8 cellular contexts compared by ENCODE assay signal in genomic region chr22:24503137-24503850, GRCh38. TPM values are rescaled to one million over a fixed set of nuclear protein-coding genes. Genes with fewer than 3 reads are reported as not detected.
DNase-seq lines count a peak whose midpoint lies in the region; ATAC-seq and TF ChIP-seq lines count a peak whose summit lies in the region.

No MANE protein-coding gene starts in this region.

- peak; percentile 72 for TF ChIP-seq CTCF in 22Rv1 (IDR thresholded peaks at IDR 0.05)
- TF ChIP-seq CTCF in GM12872 (IDR thresholded peaks at IDR 0.05; ENCODE audit: insufficient read depth, low read depth, low read length) = peak; percentile 78
- TF ChIP-seq CTCF in Loucy (conservative IDR thresholded peaks at IDR 0.05; ENCODE audit: low read length) = peak; percentile 88

- H2AFZ ChIP-seq in Loucy (ENCODE audit: low read length) = no peak overlapping the region

- no peaks in the 10 kb centered on the region for H3F3A ChIP-seq in Loucy (ENCODE audit: low read depth)

- H3K4me2 ChIP-seq in Loucy (ENCODE audit: low read depth, low read length, poor library complexity, severe bottlenecking) = peak overlapping the region; percentile 37

- no peaks in the 10 kb centered on the region for H3K79me2 ChIP-seq in Loucy (ENCODE audit: insufficient read depth, low read length)

- H3K4me3 ChIP-seq in Loucy (ENCODE audit: low read length, poor library complexity, severe bottlenecking) = no peak overlapping the region

- H3K9ac ChIP-seq in Loucy (ENCODE audit: low read depth, low read length, poor library complexity, severe bottlenecking) = peak overlapping the region; percentile 46

- no peaks in the 10 kb centered on the region for H4K20me1 ChIP-seq in Loucy (ENCODE audit: insufficient read depth, low read length, poor library complexity, severe bottlenecking)

- no peaks in the 10 kb centered on the region for H3K9me2 ChIP-seq in Loucy (replicated peaks; ENCODE audit: low read depth, low read length)

- ATAC-seq in HG03439 (IDR thresholded peaks at IDR 0.05; ENCODE audit: unreplicated experiment) = no peak

- H3K27me3 ChIP-seq in Loucy (ENCODE audit: insufficient read depth, low read length, poor library complexity, severe bottlenecking) = no peaks in the 10 kb centered on the region

- no peaks in the 10 kb centered on the region for H3K9me3 ChIP-seq in Loucy (ENCODE audit: insufficient read depth, low read depth, low read length)

- no peak overlapping the region for H3K27ac ChIP-seq in 22Rv1

- peaks cover 54% of the 10 kb centered on the region for H3K4me1 ChIP-seq in Loucy (ENCODE audit: insufficient read depth, low read length, poor library complexity, severe bottlenecking)

- H3K36me3 ChIP-seq in Loucy (ENCODE audit: insufficient read depth, low read length) = no peaks in the 10 kb centered on the region

- DNase-seq in activated CD4-positive, alpha-beta T cell treated with anti-CD3 and anti-CD28 coated beads for 1 hour = peak; percentile 47
- DNase-seq in dermis blood vessel endothelial cell (peak; percentile 83), mucosa of gallbladder (ENCODE audit: low spot score) (peak; percentile 70)
- DNase-seq in stimulated activated naive CD4-positive, alpha-beta T cell treated with Interleukin-2 at 50 U/mL for 16 hours (lab: John Stamatoyannopoulos, UW) = peak; percentile 25

RNA-seq across cellular contexts. Expression of gene UPB1, which starts 8.2 kb away (rescaled TPM):
- total RNA-seq in dermis blood vessel endothelial cell (0.17 TPM in 1 of 2 replicates, not detected in the other), mucosa of gallbladder (0.83 TPM)

RNA-seq across cellular contexts. Expression of gene GUCD1, which starts 51.6 kb away (rescaled TPM):
- total RNA-seq in dermis blood vessel endothelial cell = 284 and 311 TPM in 2 replicates
- total RNA-seq in mucosa of gallbladder = 201 TPM

RNA-seq across cellular contexts. Expression of gene SNRPD3, which starts 52.5 kb away (rescaled TPM):
- total RNA-seq in dermis blood vessel endothelial cell = 196 and 284 TPM in 2 replicates
- total RNA-seq in mucosa of gallbladder = 98.3 TPM

Comparison
In these comparisons a context has a peak if more than half of its experiments do, and no peak if none do; other contexts are left out.
1. DNase-seq: peak in every context shown above with its lines; median percentile 83 in dermis blood vessel endothelial cell; 70 in mucosa of gallbladder; 47 in activated CD4-positive, alpha-beta T cell treated with anti-CD3 and anti-CD28 coated beads for 1 hour; 25 in stimulated activated naive CD4-positive, alpha-beta T cell treated with Interleukin-2 at 50 U/mL for 16 hours.